In genomic region chr7:100444311-100445278, GRCh38 we compare ENCODE assay signal across 1 cellular context.
TF ChIP-seq lines count a peak whose summit lies in the region.

No MANE protein-coding gene starts in this region.

TF ChIP-seq in GM23338, 12 proteins besides CTCF, POLR2A, EP300 and RAD21 (continued from another document):
- TF ChIP-seq ZNF462 (CRISPR knock-in tag; IDR thresholded peaks at IDR 0.05) (no peak), NANOG (IDR thresholded peaks at IDR 0.05; ENCODE audit: borderline replicate concordance) (no peak), EZH2 (IDR thresholded peaks at IDR 0.05; ENCODE audit: low read depth, unreplicated experiment) (no peak), JUNB (IDR thresholded peaks at IDR 0.05; ENCODE audit: unreplicated experiment) (no peak), POLR2AphosphoS5 (IDR thresholded peaks at IDR 0.05; ENCODE audit: low read depth) (no peak), STAT1 (IDR thresholded peaks at IDR 0.05; ENCODE audit: unreplicated experiment) (no peak), CREB1 (CRISPR knock-in tag; IDR thresholded peaks at IDR 0.05; ENCODE audit: low read depth) (no peak), ZNF331 (CRISPR knock-in tag; IDR thresholded peaks at IDR 0.05; ENCODE audit: low read depth) (no peak), ZNF114 (CRISPR knock-in tag; IDR thresholded peaks at IDR 0.05) (no peak)
- TF ChIP-seq, protein P1, sequence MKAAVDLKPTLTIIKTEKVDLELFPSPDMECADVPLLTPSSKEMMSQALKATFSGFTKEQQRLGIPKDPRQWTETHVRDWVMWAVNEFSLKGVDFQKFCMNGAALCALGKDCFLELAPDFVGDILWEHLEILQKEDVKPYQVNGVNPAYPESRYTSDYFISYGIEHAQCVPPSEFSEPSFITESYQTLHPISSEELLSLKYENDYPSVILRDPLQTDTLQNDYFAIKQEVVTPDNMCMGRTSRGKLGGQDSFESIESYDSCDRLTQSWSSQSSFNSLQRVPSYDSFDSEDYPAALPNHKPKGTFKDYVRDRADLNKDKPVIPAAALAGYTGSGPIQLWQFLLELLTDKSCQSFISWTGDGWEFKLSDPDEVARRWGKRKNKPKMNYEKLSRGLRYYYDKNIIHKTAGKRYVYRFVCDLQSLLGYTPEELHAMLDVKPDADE (IDR thresholded peaks at IDR 0.05): no peak
TF ChIP-seq in GM23338: peak in this region for 0.
